ENCODE assay signal across 8 cellular contexts in genomic region chrX:12901486-12901885, GRCh38. TPM values are rescaled to one million over a fixed set of nuclear protein-coding genes. Genes with fewer than 3 reads are reported as not detected.
DNase-seq lines count a peak whose midpoint lies in the region; ATAC-seq, FAIRE-seq and TF ChIP-seq lines count a peak whose summit lies in the region.

No MANE protein-coding gene starts in this region.

- H4K20me1 ChIP-seq in mammary epithelial cell (ENCODE audit: insufficient read depth, low read length), result no peaks in the 10 kb centered on the region

- no peaks in the 10 kb centered on the region; the same call in 1 of the 2 replicates for H3K27me3 Mint-ChIP-seq in WTC11 (ENCODE audit: low read depth)

- TF ChIP-seq CTCF in 22Rv1 (IDR thresholded peaks at IDR 0.05), result peak; percentile 69
- 0 out of 2 replicates have a peak, but pooled peaks have one; percentile 29 for TF ChIP-seq CTCF in WTC11 (IDR thresholded peaks at IDR 0.05)
- TF ChIP-seq CTCF in mammary epithelial cell (conservative IDR thresholded peaks at IDR 0.05 in 1 of 2, IDR thresholded peaks at IDR 0.05 in 1 of 2; ENCODE audit: extremely low read depth in 1 of 2, insufficient read depth in 1 of 2, low read depth in 1 of 2, low read length in 2 of 2), result peak; percentile 79

- H3K36me3 Mint-ChIP-seq in WTC11, result no peaks in the 10 kb centered on the region

- peak; percentile 36 for ATAC-seq in WTC11
- ATAC-seq in left colon, result peak; percentile 74
- no peak for ATAC-seq in HG02798 (IDR thresholded peaks at IDR 0.05; ENCODE audit: poor library complexity, unreplicated experiment)

- peaks cover 17% of the 10 kb centered on the region for H3K4me1 Mint-ChIP-seq in WTC11

- no TSS peak for BruUV-seq in mammary epithelial cell (replicated peaks; lab: Mats Ljungman, UMichigan)

- no peaks in the 10 kb centered on the region for H3K9me3 ChIP-seq in mammary epithelial cell (replicated peaks; ENCODE audit: insufficient read depth, low read length)

- no peak overlapping the region for H2AFZ ChIP-seq in mammary epithelial cell (ENCODE audit: low read depth, low read length)

- no peak overlapping the region for H3K27ac ChIP-seq in 22Rv1
- no peak overlapping the region for H3K27ac ChIP-seq in mammary epithelial cell (ENCODE audit: insufficient read depth, low read depth, low read length)

- no peaks in the 10 kb centered on the region for H3K27me3 ChIP-seq in mammary epithelial cell (ENCODE audit: insufficient read depth, low read length)

- H3K9me3 Mint-ChIP-seq in WTC11, result no peaks in the 10 kb centered on the region

- H3K4me2 ChIP-seq in mammary epithelial cell (ENCODE audit: insufficient read depth, low read depth, low read length), result no peak overlapping the region

- no peak for TF ChIP-seq POLR2A in GM12891 (IDR thresholded peaks at IDR 0.05; ENCODE audit: low read depth, low read length)

- in situ Hi-C loops in mammary epithelial cell (cut with MboI; ENCODE audit: low sequenced_read_pairs in 2 of 2), result loop anchor here in 1 of 2 donors (5.0 kb wide), 1 partner anchor 84 kb away; no protein-coding TSS in a partner anchor

- H3K4me3 ChIP-seq in mammary epithelial cell (replicated peaks in 1 of 3; ENCODE audit: insufficient read depth in 1 of 3, low read depth in 2 of 3, low read length in 3 of 3), result no peak overlapping the region

- H3K4me1 ChIP-seq in mammary epithelial cell (ENCODE audit: insufficient read depth, low read length), result no peaks in the 10 kb centered on the region

- no peaks in the 10 kb centered on the region for H3K79me2 ChIP-seq in mammary epithelial cell (ENCODE audit: insufficient read depth, low read length)

- CTCF ChIA-PET in WTC11 (lab: Charles Lee), result interaction anchor here (0.8 to 2.7 kb wide), 4 partner anchors 11 to 587 kb away, joined by 3 to 37 read pairs (median 3); no protein-coding TSS in a partner anchor
- CTCF ChIA-PET in mammary epithelial cell (lab: Charles Lee; ENCODE audit: low non-redundant PET), result interaction anchor here (0.6 to 0.7 kb wide), 2 partner anchors 131 to 323 kb away, joined by 3 to 15 read pairs; no protein-coding TSS in a partner anchor

- no peaks in the 10 kb centered on the region for H3K36me3 ChIP-seq in mammary epithelial cell (ENCODE audit: insufficient read depth, low read length)

- intact Hi-C loops in mammary epithelial cell (cut with micrococcal nuclease) (loop anchor here (1.0 to 2.0 kb wide), 4 partner anchors 87 to 823 kb away; no protein-coding TSS in a partner anchor), left colon (cut with DNase I, micrococcal nuclease) (no loop called here)

- POLR2A ChIA-PET in WTC11 (lab: Charles Lee), result no interaction called here

- WGBS in mammary epithelial cell (ENCODE audit: low coverage, missing lambda C conversion rate), result 12% methylated on average over 10 of the region's 10 CpGs

- DNase-seq in GM12891 (ENCODE audit: insufficient read length, low spot score), result peak; percentile 41
- DNase-seq in NAMALWA (ENCODE audit: low spot score), result peak; percentile 74
- peak; percentile 52 for DNase-seq in WTC11 (ENCODE audit: low spot score)
- DNase-seq in mammary epithelial cell, result peak; percentile 48
- DNase-seq in left colon, result peak; percentile 49 to 80
- peak; percentile 39 to 56 for DNase-seq in stimulated activated CD4-positive, alpha-beta T cell treated with anti-CD3 and anti-CD28 coated beads, Interleukin-4, amount 100 ng/mL, for 48 hours (ENCODE audit: low read depth in 2 of 2)

- dilution Hi-C loops in mammary epithelial cell (cut with HindIII; ENCODE audit: low sequenced_read_pairs), result no loop called here

- FAIRE-seq in GM12891 (lab: Jason Lieb, UNC), result peak; percentile 73

- H3K27ac Mint-ChIP-seq in WTC11, result no peak overlapping the region

- H3K9ac ChIP-seq in mammary epithelial cell (ENCODE audit: insufficient read depth, low read length), result no peak overlapping the region

- H3K4me3 Mint-ChIP-seq in WTC11, result no peak overlapping the region

TF ChIP-seq in GM12891, 5 proteins besides CTCF, POLR2A, EP300 and RAD21:
- TF ChIP-seq SPI1 (IDR thresholded peaks at IDR 0.05; ENCODE audit: low read depth, low read length), result no peak
- TF ChIP-seq POU2F2 (IDR thresholded peaks at IDR 0.05; ENCODE audit: low read depth, low read length), result no peak
- no peak for TF ChIP-seq POLR2AphosphoS5 (IDR thresholded peaks at IDR 0.05; ENCODE audit: low read depth, low read length)
- TF ChIP-seq PAX5 (IDR thresholded peaks at IDR 0.05; ENCODE audit: insufficient read depth, low read length, severe bottlenecking), result no peak
- TF ChIP-seq TAF1 (IDR thresholded peaks at IDR 0.05; ENCODE audit: low read depth, low read length), result no peak

TF ChIP-seq in WTC11, 78 proteins besides CTCF, POLR2A, EP300 and RAD21:
- TF ChIP-seq CBFB (CRISPR knock-in tag; IDR thresholded peaks at IDR 0.05; ENCODE audit: low read depth), result no peak

RNA-seq across cellular contexts. Expression of gene TLR8, which starts 4.9 kb away (rescaled TPM):
- not detected for polyA plus RNA-seq in GM12891 (2012; ENCODE audit: low read depth, missing spikeins)
- total RNA-seq in WTC11 (2021) (not detected in 3 replicates), mammary epithelial cell (not detected), left colon (1 to 10 TPM in 1 of 2 donors, under 1 TPM in 1; 0.37 to 1.5 TPM)
- not detected for polyA plus RNA-seq in mammary epithelial cell
- not detected for polyA minus RNA-seq in mammary epithelial cell

RNA-seq across cellular contexts. Expression of gene TLR7, which starts 34.6 kb away (rescaled TPM):
- polyA plus RNA-seq in GM12891 (2012; ENCODE audit: low read depth, missing spikeins), result 11.8 TPM
- total RNA-seq in WTC11 (2021) (0.07 TPM in 1 of 3 replicates, not detected in the others), mammary epithelial cell (not detected), left colon (1 to 10 TPM in 1 of 2 donors, under 1 TPM in 1; 0.27 to 2.0 TPM)
- not detected for polyA plus RNA-seq in mammary epithelial cell
- polyA minus RNA-seq in mammary epithelial cell, result not detected

Comparison
In these comparisons a context has a peak if more than half of its experiments do, and no peak if none do; other contexts are left out.
1. CTCF ChIP-seq: peak in every context shown above with its lines; median percentile 79 in mammary epithelial cell; 69 in 22Rv1; 29 in WTC11.